ENCODE assay signal across 17 cellular contexts in the genomic region with DNA sequence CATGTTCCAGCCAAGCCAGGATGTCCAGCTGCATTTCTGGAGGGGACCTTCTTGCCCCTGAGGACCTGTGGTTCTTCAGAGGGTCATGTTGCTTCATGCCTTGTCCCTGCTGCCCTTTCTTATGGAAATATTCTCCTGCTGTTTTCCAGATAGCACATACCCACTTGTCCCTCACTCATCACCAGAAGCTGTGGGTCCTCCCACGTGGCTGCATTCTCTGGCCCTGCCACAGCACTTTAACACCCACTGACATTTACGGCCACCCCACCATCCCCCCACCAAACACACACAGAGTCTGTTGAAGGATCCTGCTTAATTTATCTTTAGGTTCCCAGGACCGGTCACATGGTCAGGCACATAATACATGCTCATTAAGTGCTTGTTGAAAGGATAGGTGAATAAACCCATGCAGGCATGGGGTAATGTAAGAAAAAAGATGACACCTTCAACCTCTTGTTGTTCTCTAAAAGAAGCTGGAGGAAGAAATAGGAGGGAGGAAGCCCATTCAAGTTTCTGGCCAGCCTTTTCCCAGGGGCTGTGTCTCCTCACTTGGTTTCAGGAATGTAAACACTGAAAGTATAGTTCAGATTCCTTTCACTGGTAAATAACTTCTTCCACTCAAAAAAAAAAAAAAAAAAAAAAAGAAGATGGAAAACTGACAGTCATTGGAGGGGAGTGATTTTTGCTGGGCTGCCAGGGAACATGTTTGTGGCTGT. TPM values are rescaled to one million over a fixed set of nuclear protein-coding genes. Genes with fewer than 3 reads are reported as not detected.
"Had no signal": no experiment of that assay in that cellular context is flagged by ENCODE, and none has a peak within 500 bp of the region (broad histone marks: within the 10 kb centered on the region; RNA-seq: fewer than 3 reads in every experiment).

No MANE protein-coding gene starts in this region.

- DNase-seq: activated CD4-positive, alpha-beta T cell treated with anti-CD3 and anti-CD28 coated beads, Interleukin-2, amount 50 U/mL, for 1 hour; activated CD8-positive, alpha-beta memory T cell treated with anti-CD3 and anti-CD28 coated beads for 24 hours; activated naive CD4-positive, alpha-beta T cell; activated naive CD8-positive, alpha-beta T cell treated with anti-CD3 and anti-CD28 coated beads, Interleukin-2, amount 10 ng/mL, durations not matched to agents 7 days and 5 days; anterior cingulate cortex; effector CD8-positive, alpha-beta T cell; left ventricle myocardium inferior; nucleus accumbens; right cardiac atrium; small intestine; stimulated activated CD4-positive, alpha-beta T cell treated with anti-CD3 and anti-CD28 coated beads, Interleukin-4, amount 100 ng/mL, for 4 hours; stimulated activated naive CD8-positive, alpha-beta T cell treated with anti-CD3 and anti-CD28 coated beads, Interleukin-15, Interleukin-2, amounts not matched to agents 100 U/mL and 50 U/mL, for 24 hours had no signal

- H3K27ac ChIP-seq: epithelial cell of prostate, left ventricle myocardium inferior, prostate gland, upper lobe of left lung had no signal

- H3K36me3 ChIP-seq: left ventricle myocardium inferior, prostate gland, upper lobe of left lung had no signal

- H3K27ac Mint-ChIP-seq: activated naive CD8-positive, alpha-beta T cell treated with anti-CD3 and anti-CD28 coated beads, Interleukin-2, amount 10 ng/mL, durations not matched to agents 7 days and 5 days; memory B cell; natural killer cell treated with Interleukin-12 subunit alpha and Interleukin-12 subunit beta and Interleukin-15 and Interleukin-18, amount 100 ng/mL, for 72 hours had no signal

- H3K27me3 ChIP-seq: upper lobe of left lung had no signal

- H3K9me3 Mint-ChIP-seq: activated naive CD8-positive, alpha-beta T cell treated with anti-CD3 and anti-CD28 coated beads, Interleukin-2, amount 10 ng/mL, durations not matched to agents 7 days and 5 days; memory B cell; natural killer cell treated with Interleukin-12 subunit alpha and Interleukin-12 subunit beta and Interleukin-15 and Interleukin-18, amount 100 ng/mL, for 72 hours had no signal

- H3K36me3 Mint-ChIP-seq: activated naive CD8-positive, alpha-beta T cell treated with anti-CD3 and anti-CD28 coated beads, Interleukin-2, amount 10 ng/mL, durations not matched to agents 7 days and 5 days; memory B cell; natural killer cell treated with Interleukin-12 subunit alpha and Interleukin-12 subunit beta and Interleukin-15 and Interleukin-18, amount 100 ng/mL, for 72 hours had no signal

- H3K4me1 Mint-ChIP-seq: activated naive CD8-positive, alpha-beta T cell treated with anti-CD3 and anti-CD28 coated beads, Interleukin-2, amount 10 ng/mL, durations not matched to agents 7 days and 5 days; memory B cell had no signal

- ATAC-seq: natural killer cell treated with Interleukin-12 subunit alpha and Interleukin-12 subunit beta and Interleukin-15 and Interleukin-18, amount 100 ng/mL, for 72 hours; right cardiac atrium; stimulated activated naive CD8-positive, alpha-beta T cell treated with anti-CD3 and anti-CD28 coated beads, Interleukin-15, Interleukin-2, amounts not matched to agents 100 U/mL and 50 U/mL, for 24 hours had no signal

- H3K4me1 ChIP-seq: prostate gland, upper lobe of left lung had no signal

- H3K4me3 Mint-ChIP-seq: activated naive CD8-positive, alpha-beta T cell treated with anti-CD3 and anti-CD28 coated beads, Interleukin-2, amount 10 ng/mL, durations not matched to agents 7 days and 5 days; memory B cell; natural killer cell treated with Interleukin-12 subunit alpha and Interleukin-12 subunit beta and Interleukin-15 and Interleukin-18, amount 100 ng/mL, for 72 hours had no signal

- H3K4me3 ChIP-seq: left ventricle myocardium inferior, prostate gland, upper lobe of left lung had no signal

- H3K9me3 ChIP-seq: left ventricle myocardium inferior, prostate gland, upper lobe of left lung had no signal

RNA-seq across cellular contexts. Expression of gene BMPER, which starts 19.9 kb away (rescaled TPM):
- total RNA-seq: activated naive CD8-positive, alpha-beta T cell treated with anti-CD3 and anti-CD28 coated beads, Interleukin-2, amount 10 ng/mL, durations not matched to agents 7 days and 5 days had no signal
